11 cellular contexts compared by ENCODE assay signal in genomic region chr13:54637377-54637776, GRCh38.
DNase-seq lines count a peak whose midpoint lies in the region; ATAC-seq and TF ChIP-seq lines count a peak whose summit lies in the region.
"Had no signal": no experiment of that assay in that cellular context is flagged by ENCODE, and none has a peak within 500 bp of the region (broad histone marks: within the 10 kb centered on the region; RNA-seq: fewer than 3 reads in every experiment).

No MANE protein-coding gene starts in this region.

- no peak overlapping the region for H3K27ac ChIP-seq in RWPE1
- H3K27ac ChIP-seq: sigmoid colon had no signal

- ATAC-seq in left ventricle myocardium superior, result peak; percentile 60
- no peak for ATAC-seq in GM18520 (IDR thresholded peaks at IDR 0.05; ENCODE audit: unreplicated experiment)

- CTCF ChIA-PET in RWPE1 (lab: Yijun Ruan, JAX), result no interaction called here

- TF ChIP-seq CTCF in RWPE1 (conservative IDR thresholded peaks at IDR 0.05; ENCODE audit: low read depth), result no peak

- DNase-seq in left ventricle myocardium superior, result no peak
- DNase-seq in cardiac septum (ENCODE audit: low spot score), result no peak
- peak; percentile 35 for DNase-seq in RWPE1 (ENCODE audit: low spot score)
- DNase-seq in iPS DF 19.7 (ENCODE audit: low read depth, low spot score), result peak; percentile 33
- DNase-seq in glomerular visceral epithelial cell (ENCODE audit: extremely low spot score), result no peak
- DNase-seq in globus pallidus (ENCODE audit: low spot score), result no peak
- DNase-seq in NCI-H774 (lab: John Stamatoyannopoulos, UW), result no peak
- DNase-seq: hippocampal formation, NCI-H1105 treated with DMSO at 0.1 percent for 48 hours, sigmoid colon had no signal

- POLR2A ChIA-PET in RWPE1 (lab: Yijun Ruan, JAX; ENCODE audit: low non-redundant PET), result no interaction called here

- intact Hi-C loops in left ventricle myocardium superior (cut with micrococcal nuclease) (no loop called here), cardiac septum (cut with DNase I) (no loop called here)

Comparison
In these comparisons a context has a peak if more than half of its experiments do, and no peak if none do; other contexts are left out.
1. DNase-seq: peak in RWPE1 (single experiment) and iPS DF 19.7 (single experiment); none in left ventricle myocardium superior (single experiment), cardiac septum (single experiment), glomerular visceral epithelial cell (single experiment), globus pallidus (single experiment) and NCI-H774 (single experiment).